Comparison of ENCODE assay signal across 2 cellular contexts in the genomic region with DNA sequence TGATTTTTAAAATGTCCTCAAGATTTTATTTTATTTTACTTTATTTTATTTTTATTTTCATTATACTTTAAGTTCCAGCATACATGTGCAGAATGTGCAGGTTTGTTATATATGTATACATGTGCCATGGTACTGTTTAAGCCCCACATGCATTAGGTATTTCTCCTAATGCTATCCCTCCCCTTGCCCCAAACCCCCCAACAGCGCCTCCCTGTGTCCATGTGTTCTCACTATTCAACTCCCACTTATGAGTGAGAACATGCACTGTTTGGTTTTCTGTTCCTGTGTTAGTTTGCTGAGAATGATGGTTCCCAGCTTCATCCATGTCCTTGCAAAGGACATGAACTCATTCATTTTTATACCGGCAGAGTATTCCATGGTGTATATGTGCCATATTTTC. TPM values are rescaled to one million over a fixed set of nuclear protein-coding genes. Genes with fewer than 3 reads are reported as not detected.
"Had no signal": no experiment of that assay in that cellular context is flagged by ENCODE, and none has a peak within 500 bp of the region (broad histone marks: within the 10 kb centered on the region; RNA-seq: fewer than 3 reads in every experiment).

No MANE protein-coding gene starts in this region.

RNA-seq across cellular contexts. Expression of a gene that starts 50.2 kb away (rescaled TPM):
- total RNA-seq: HT-29 had no signal
- polyA plus RNA-seq: K562 had no signal
